ENCODE assay signal across 8 cellular contexts in the genomic region with DNA sequence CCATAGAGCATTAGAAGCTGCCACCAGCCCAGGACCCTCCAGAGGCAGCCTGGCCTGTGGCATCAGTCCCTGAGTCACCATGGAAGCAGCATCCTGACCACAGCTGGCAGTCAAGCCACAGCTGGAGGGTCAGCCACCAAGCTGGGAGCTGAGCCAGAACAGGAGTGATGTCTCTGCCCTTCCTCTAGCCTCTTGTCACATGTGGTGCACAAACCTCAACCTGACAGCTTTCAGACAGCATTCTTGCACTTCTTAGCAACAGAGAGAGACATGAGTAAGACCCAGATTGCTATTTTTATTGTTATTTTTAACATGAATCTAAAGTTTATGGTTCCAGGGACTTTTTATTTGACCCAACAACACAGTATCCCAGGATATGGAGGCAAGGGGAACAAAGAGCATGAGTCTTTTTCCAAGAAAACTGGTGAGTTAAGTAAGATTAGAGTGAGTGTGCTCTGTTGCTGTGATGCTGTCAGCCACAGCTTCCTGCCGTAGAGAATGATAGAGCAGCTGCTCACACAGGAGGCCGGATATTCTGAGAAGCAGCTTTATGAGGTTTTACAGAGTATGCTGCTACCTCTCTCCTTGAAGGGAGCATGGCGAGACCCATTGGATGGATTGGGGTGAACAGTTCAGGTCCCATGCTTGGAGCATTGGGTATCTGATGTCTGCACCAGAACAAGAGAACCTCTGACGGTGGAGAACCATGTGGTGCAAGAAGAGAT. TPM values are rescaled to one million over a fixed set of nuclear protein-coding genes. Genes with fewer than 3 reads are reported as not detected.
DNase-seq lines count a peak whose midpoint lies in the region; ATAC-seq lines count a peak whose summit lies in the region.

No MANE protein-coding gene starts in this region.

- DNase-seq in AG20443 (ENCODE audit: low spot score) (peak; percentile 22), germinal center (ENCODE audit: low spot score) (peak; percentile 16), NCI-H1930 (lab: John Stamatoyannopoulos, UW) (no peak), SHP77 treated with DMSO at 0.1 percent for 48 hours (lab: John Stamatoyannopoulos, UW) (no peak), mucosa of gallbladder (ENCODE audit: low spot score) (no peak)
- peak; percentile 56 for DNase-seq in activated CD4-positive, CD25-positive, alpha-beta regulatory T cell treated with anti-CD3 and anti-CD28 coated beads, Interleukin-2, amount 50 U/mL, for 72 hours

- ATAC-seq in GM19324 (IDR thresholded peaks at IDR 0.05; ENCODE audit: low FRiP score, unreplicated experiment): peak; percentile 66
- ATAC-seq in HG03175 (IDR thresholded peaks at IDR 0.05; ENCODE audit: unreplicated experiment): peak; percentile 97

RNA-seq across cellular contexts. Expression of a gene that starts 13.0 kb away (rescaled TPM):
- total RNA-seq in mucosa of gallbladder: 76.4 TPM

Comparison
In these comparisons a context has a peak if more than half of its experiments do, and no peak if none do; other contexts are left out.
1. DNase-seq: peak in AG20443 (single experiment), activated CD4-positive, CD25-positive, alpha-beta regulatory T cell treated with anti-CD3 and anti-CD28 coated beads, Interleukin-2, amount 50 U/mL, for 72 hours (single experiment) and germinal center (single experiment); none in NCI-H1930 (0 of 2), SHP77 treated with DMSO at 0.1 percent for 48 hours (single experiment) and mucosa of gallbladder (single experiment).